29 cellular contexts compared by ENCODE assay signal in the genomic region with DNA sequence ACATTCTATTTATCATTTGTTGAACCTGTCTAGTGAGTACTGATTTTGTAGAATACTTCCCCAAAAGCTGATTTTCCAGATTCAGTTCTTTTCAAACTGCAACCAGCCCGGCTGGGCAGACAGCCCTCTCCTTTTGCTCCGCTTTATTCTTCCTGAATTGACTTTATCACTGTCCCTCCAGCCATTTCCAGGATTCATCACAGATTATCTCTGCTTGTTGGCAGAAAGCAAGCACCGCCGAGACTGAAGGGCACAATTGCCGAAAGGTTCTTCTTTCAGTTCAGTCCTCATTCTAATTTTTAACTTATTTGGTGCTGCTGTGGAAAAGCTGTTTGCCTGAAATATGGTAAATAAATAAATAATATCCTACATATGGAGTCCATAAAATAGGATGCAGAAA.
"Had no signal": no experiment of that assay in that cellular context is flagged by ENCODE, and none has a peak within 500 bp of the region (broad histone marks: within the 10 kb centered on the region; RNA-seq: fewer than 3 reads in every experiment).

No MANE protein-coding gene starts in this region.

- FAIRE-seq: bronchial epithelial cell, TTC549 had no signal

- H3K27me3 ChIP-seq: body of pancreas, SJSA1 had no signal

- H3K9me3 ChIP-seq: body of pancreas, SJSA1 had no signal

- H3K27ac ChIP-seq: body of pancreas, RWPE1, SJSA1 had no signal

- H3K36me3 ChIP-seq: SJSA1 had no signal

- H3K4me3 ChIP-seq: body of pancreas, SJSA1 had no signal

- H3K4me1 ChIP-seq: body of pancreas, SJSA1 had no signal

- DNase-seq: activated B cell treated with CpG ODN at 0.5 μM for 24 hours; activated CD4-positive, alpha-beta T cell treated with anti-CD3 and anti-CD28 coated beads for 1 hour; activated CD4-positive, alpha-beta T cell treated with anti-CD3 and anti-CD28 coated beads, Interleukin-2, amount 10 ng/mL, durations not matched to agents 24 days and 14 days; activated CD4-positive, alpha-beta T cell treated with anti-CD3 and anti-CD28 coated beads, Interleukin-2, amount 50 U/mL, for 48 hours; activated CD8-positive, alpha-beta memory T cell treated with anti-CD3 and anti-CD28 coated beads, Interleukin-2, amount 10 ng/mL, durations not matched to agents 7 days and 5 days; activated effector memory CD4-positive, alpha-beta T cell treated with Interleukin-2 at 50 U/mL for 16 hours; activated naive CD4-positive, alpha-beta T cell; activated T-cell treated with anti-CD3 and anti-CD28 coated beads, Interleukin-2, amount 50 U/mL, for 24 hours; aorta; body of pancreas; central memory CD4-positive, alpha-beta T cell; KG1; NCI-H1048; NCI-H146; NCI-H2029; NCI-H2107; NCI-H345; NCI-H510A; NCI-H526 treated with DMSO at 0.1 percent for 48 hours; NCI-H82; OCI-M1; SHP77; T-helper 17 cell; T-helper 9 cell had no signal

- ATAC-seq: activated CD8-positive, alpha-beta memory T cell treated with anti-CD3 and anti-CD28 coated beads, Interleukin-2, amount 10 ng/mL, durations not matched to agents 7 days and 5 days; body of pancreas; Panc1; T-helper 17 cell had no signal
